In genomic region chr12:87661770-87662402, GRCh38 we compare ENCODE assay signal across 9 cellular contexts.
A peak's percentile ranks its signal among the peaks of the same experiment; 100 is the strongest.
DNase-seq lines count a peak whose midpoint lies in the region; ATAC-seq and TF ChIP-seq lines count a peak whose summit lies in the region.
"Had no signal": no experiment of that assay in that cellular context is flagged by ENCODE, and none has a peak within 500 bp of the region (broad histone marks: within the 10 kb centered on the region; RNA-seq: fewer than 3 reads in every experiment).

No MANE protein-coding gene starts in this region.

- H3K4me3 ChIP-seq in tibial artery, result peak overlapping the region in 1 of 2 donors; percentile 19

- peaks cover 0 to 6% (median 0%) of the 10 kb centered on the region in 4 donors for H3K4me1 ChIP-seq in tibial artery

- TF ChIP-seq CTCF in tibial artery (IDR thresholded peaks at IDR 0.05), result no peak

- H3K27me3 ChIP-seq in tibial artery, result no peaks in the 10 kb centered on the region

- no peaks in the 10 kb centered on the region for H3K36me3 ChIP-seq in tibial artery

- ATAC-seq in GM18861 (IDR thresholded peaks at IDR 0.05; ENCODE audit: unreplicated experiment), result peak; percentile 84
- peak; percentile 81 for ATAC-seq in HG02870 (IDR thresholded peaks at IDR 0.05; ENCODE audit: unreplicated experiment)
- peak; percentile 95 for ATAC-seq in left lobe of liver

- intact Hi-C loops in posterior vena cava (cut with DNase I) (no loop called here), tibial artery (cut with DNase I; ENCODE audit: low total_unique reads) (no loop called here)

- H3K9me3 ChIP-seq in tibial artery, result no peaks in the 10 kb centered on the region

- no peak overlapping the region for H3K27ac ChIP-seq in tibial artery

- DNase-seq in OCI-M1 (lab: John Stamatoyannopoulos, UW), result peak; percentile 78
- no peak for DNase-seq in left lobe of liver (ENCODE audit: low spot score)
- DNase-seq in T-helper 9 cell, result no peak
- DNase-seq in posterior vena cava (ENCODE audit: low spot score), result no peak
- no peak for DNase-seq in amniotic stem cell (lab: John Stamatoyannopoulos, UW)
- no peak for DNase-seq in tibial artery
- DNase-seq: left cardiac atrium had no signal
